ENCODE assay signal across 17 cellular contexts in genomic region chr12:109738878-109739665, GRCh38. TPM values are rescaled to one million over a fixed set of nuclear protein-coding genes. Genes with fewer than 3 reads are reported as not detected.
DNase-seq lines count a peak whose midpoint lies in the region; ATAC-seq and TF ChIP-seq lines count a peak whose summit lies in the region.
"Had no signal": no experiment of that assay in that cellular context is flagged by ENCODE, and none has a peak within 500 bp of the region (broad histone marks: within the 10 kb centered on the region; RNA-seq: fewer than 3 reads in every experiment).

No MANE protein-coding gene starts in this region.

- WGBS in heart left ventricle, 4 donors, result 88 to 100% (median 91%) methylated on average over 2 to 6 of the region's 6 CpGs

- CTCF ChIA-PET in activated CD4-positive, alpha-beta T cell treated with anti-CD3 and anti-CD28 coated beads for 36 hours (lab: Charles Lee), result interaction anchor here (0.7 to 2.0 kb wide), 2 partner anchors 25 to 141 kb away, joined by 3 to 4 read pairs; no protein-coding TSS in a partner anchor

- peak; percentile 3 for DNase-seq in activated CD4-positive, alpha-beta T cell treated with anti-CD3 and anti-CD28 coated beads for 36 hours
- DNase-seq in activated CD4-positive, alpha-beta T cell treated with anti-CD3 and anti-CD28 coated beads, Interleukin-2, amount 50 U/mL, for 1 hour, result no peak
- DNase-seq in RPMI7951 (ENCODE audit: low read depth) (peak; percentile 55), heart left ventricle (peak in 4 of 5 donors; percentile 1 to 16 (median 15)), sciatic nerve (ENCODE audit: low spot score) (peak; percentile 33), nucleus accumbens (lab: John Stamatoyannopoulos, UW) (no peak), NCI-H82 treated with DMSO at 0.1 percent for 48 hours (lab: John Stamatoyannopoulos, UW; ENCODE audit: unreplicated experiment) (no peak)
- DNase-seq: DMS53; effector memory CD8-positive, alpha-beta T cell; hypothalamus; mesenchymal stem cell; PC-9; T1000; transverse colon had no signal

- H3K27me3 ChIP-seq in heart left ventricle, result peaks cover 0 to under 1% (median 0%) of the 10 kb centered on the region in 9 donors
- H3K27me3 ChIP-seq: ascending aorta, transverse colon had no signal

- no peaks in the 10 kb centered on the region for H3K36me3 Mint-ChIP-seq in activated CD4-positive, alpha-beta T cell treated with anti-CD3 and anti-CD28 coated beads for 36 hours (ENCODE audit: low read depth)

- H3K9me3 ChIP-seq in heart left ventricle, result no peaks in the 10 kb centered on the region
- H3K9me3 ChIP-seq: A549, ascending aorta, transverse colon had no signal

- no peak for TF ChIP-seq CTCF in heart left ventricle (IDR thresholded peaks at IDR 0.05)

- H3K4me3 Mint-ChIP-seq in activated CD4-positive, alpha-beta T cell treated with anti-CD3 and anti-CD28 coated beads for 36 hours, result no peak overlapping the region
- H3K4me3 Mint-ChIP-seq: effector memory CD8-positive, alpha-beta T cell had no signal

- no peaks in the 10 kb centered on the region for H3K36me3 ChIP-seq in heart left ventricle
- H3K36me3 ChIP-seq: ascending aorta, transverse colon had no signal

- ATAC-seq in activated CD4-positive, alpha-beta T cell treated with anti-CD3 and anti-CD28 coated beads for 36 hours, result no peak
- no peak for ATAC-seq in heart left ventricle
- no peak for ATAC-seq in sciatic nerve
- no peak for ATAC-seq in GM18502 (IDR thresholded peaks at IDR 0.05; ENCODE audit: poor library complexity, unreplicated experiment)
- ATAC-seq: effector memory CD8-positive, alpha-beta T cell had no signal

- no peak for TF ChIP-seq POLR2A in heart left ventricle (IDR thresholded peaks at IDR 0.05)

- peaks cover 0 to 26% (median 6%) of the 10 kb centered on the region in 12 donors for H3K4me1 ChIP-seq in heart left ventricle
- H3K4me1 ChIP-seq: ascending aorta, transverse colon had no signal

- H3K4me1 Mint-ChIP-seq in activated CD4-positive, alpha-beta T cell treated with anti-CD3 and anti-CD28 coated beads for 36 hours, result no peaks in the 10 kb centered on the region

- no peak overlapping the region for H3K4me3 ChIP-seq in heart left ventricle
- H3K4me3 ChIP-seq: A549, ascending aorta, PC-9, transverse colon had no signal

- no peak overlapping the region for H3K27ac ChIP-seq in heart left ventricle
- H3K27ac ChIP-seq: A549, ascending aorta, PC-9, transverse colon had no signal

- H3K27ac Mint-ChIP-seq in activated CD4-positive, alpha-beta T cell treated with anti-CD3 and anti-CD28 coated beads for 36 hours, result no peak overlapping the region
- H3K27ac Mint-ChIP-seq: effector memory CD8-positive, alpha-beta T cell had no signal

- peaks cover 17% of the 10 kb centered on the region for H3K27me3 Mint-ChIP-seq in activated CD4-positive, alpha-beta T cell treated with anti-CD3 and anti-CD28 coated beads for 36 hours

- POLR2A ChIA-PET in activated CD4-positive, alpha-beta T cell treated with anti-CD3 and anti-CD28 coated beads for 36 hours (lab: Charles Lee), result interaction anchor here (0.6 kb wide), 1 partner anchor 15 kb away, joined by 3 read pairs; no protein-coding TSS in a partner anchor

- H3K9me3 Mint-ChIP-seq in activated CD4-positive, alpha-beta T cell treated with anti-CD3 and anti-CD28 coated beads for 36 hours (ENCODE audit: low read depth), result no peaks in the 10 kb centered on the region
- H3K9me3 Mint-ChIP-seq: effector memory CD8-positive, alpha-beta T cell had no signal

- intact Hi-C loops in activated CD4-positive, alpha-beta T cell treated with anti-CD3 and anti-CD28 coated beads for 36 hours (cut with DNase I, micrococcal nuclease), result no loop called here
- intact Hi-C loops in heart left ventricle (cut with DNase I), result no loop called here
- intact Hi-C loops in sciatic nerve (cut with DNase I), result no loop called here

RNA-seq across cellular contexts. Expression of gene FAM222A, which starts 25.4 kb away (rescaled TPM):
- total RNA-seq in activated CD4-positive, alpha-beta T cell treated with anti-CD3 and anti-CD28 coated beads for 36 hours, result under 1 TPM; 0.39 to 0.53 TPM
- total RNA-seq in RPMI7951 (2014; rRNA removed; shearing (Covaris generic)), result 0.24 and 0.39 TPM in 2 replicates
- total RNA-seq in heart left ventricle (10 to 100 TPM in 6 of 9 donors, 1 to 10 TPM in 3; 3.5 to 45.8 (median 11.2) TPM), sciatic nerve (4.7 TPM)
- 1 to 10 TPM; 4.1 to 9.4 TPM for polyA plus RNA-seq in heart left ventricle

Comparison
In these comparisons a context has a peak if more than half of its experiments do, and no peak if none do; other contexts are left out.
1. DNase-seq: peak in activated CD4-positive, alpha-beta T cell treated with anti-CD3 and anti-CD28 coated beads for 36 hours (single experiment), RPMI7951 (single experiment), heart left ventricle (4 of 5) and sciatic nerve (single experiment); none in activated CD4-positive, alpha-beta T cell treated with anti-CD3 and anti-CD28 coated beads, Interleukin-2, amount 50 U/mL, for 1 hour (single experiment), nucleus accumbens (0 of 56) and NCI-H82 treated with DMSO at 0.1 percent for 48 hours (single experiment).